In the genomic region with DNA sequence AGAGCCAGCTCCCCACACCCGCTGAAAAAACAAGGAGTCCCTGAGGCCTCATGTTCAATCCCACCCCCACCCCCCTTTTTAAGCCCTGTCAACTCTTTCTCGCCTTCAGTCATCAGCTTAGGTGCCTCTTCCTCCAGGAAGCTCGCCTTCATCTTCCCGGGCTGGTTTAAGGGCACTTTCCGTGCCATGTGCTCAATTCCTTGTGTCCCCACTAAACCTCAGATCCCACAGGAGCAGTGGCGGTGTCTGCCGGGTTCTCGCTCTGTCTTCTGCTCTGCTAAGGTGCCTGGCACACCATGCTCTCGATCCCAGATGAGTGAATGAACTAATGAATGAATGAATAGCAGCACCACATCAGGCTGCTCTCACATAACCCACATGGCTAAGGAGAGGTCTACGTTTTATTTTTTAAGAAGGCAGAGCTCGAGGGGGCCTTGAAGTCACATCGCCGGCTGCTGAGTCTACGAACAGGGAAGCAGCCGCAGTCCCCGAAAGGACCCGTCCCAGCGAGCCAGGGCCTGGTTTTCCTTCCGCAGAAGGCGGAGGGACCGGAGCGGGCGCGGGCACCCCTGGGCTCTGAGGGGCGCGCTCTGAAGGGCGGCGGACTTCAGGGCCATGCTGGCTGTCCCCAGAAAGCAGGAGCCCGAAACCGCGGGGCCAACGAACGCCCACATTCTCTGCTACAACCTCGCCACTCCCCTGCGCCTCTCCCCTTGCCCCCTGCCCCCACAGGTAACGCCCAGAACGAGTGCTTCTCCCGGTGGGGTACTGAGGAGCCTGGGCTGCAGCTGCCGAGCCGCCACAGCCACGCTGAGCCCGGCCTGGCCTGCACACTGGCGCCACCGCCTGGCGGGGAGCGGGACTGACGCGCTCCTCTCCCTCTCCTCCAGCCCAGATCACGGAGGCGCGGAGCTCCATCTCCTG, we compare ENCODE assay signal across 9 cellular contexts.
A peak's percentile ranks its signal among the peaks of the same experiment; 100 is the strongest.
DNase-seq lines count a peak whose midpoint lies in the region; ATAC-seq, FAIRE-seq and TF ChIP-seq lines count a peak whose summit lies in the region.
"Had no signal": no experiment of that assay in that cellular context is flagged by ENCODE, and none has a peak within 500 bp of the region (broad histone marks: within the 10 kb centered on the region; RNA-seq: fewer than 3 reads in every experiment).

No MANE protein-coding gene starts in this region.

- TF ChIP-seq CTCF in omental fat pad (IDR thresholded peaks at IDR 0.05) (peak in 1 of 3 donors; percentile 68), suprapubic skin (IDR thresholded peaks at IDR 0.05) (peak; percentile 28 to 100)

- peaks cover 4% of the 10 kb centered on the region for H3K4me1 ChIP-seq in suprapubic skin

- peaks cover 27% of the 10 kb centered on the region for H3K27me3 ChIP-seq in suprapubic skin

- H3K27ac ChIP-seq in suprapubic skin = no peak overlapping the region

- ATAC-seq in GM21423 (IDR thresholded peaks at IDR 0.05; ENCODE audit: unreplicated experiment) = peak; percentile 93
- ATAC-seq in omental fat pad (ENCODE audit: low FRiP score) = peak; percentile 91

- FAIRE-seq in RCC 7860 (lab: Jason Lieb, UNC) = no peak
- FAIRE-seq: islet of Langerhans had no signal

- peak overlapping the region; percentile 43 for H3K4me3 ChIP-seq in suprapubic skin

- TF ChIP-seq EP300 in suprapubic skin (IDR thresholded peaks at IDR 0.05) = no peak

- WGBS in suprapubic skin = 20% methylated on average over 35 of the region's 51 CpGs

- no peak for TF ChIP-seq POLR2A in suprapubic skin (IDR thresholded peaks at IDR 0.05)

- no peaks in the 10 kb centered on the region for H3K9me3 ChIP-seq in suprapubic skin

- no peaks in the 10 kb centered on the region for H3K36me3 ChIP-seq in suprapubic skin

- DNase-seq in DMS114 treated with DMSO at 0.1 percent for 48 hours (lab: John Stamatoyannopoulos, UW; ENCODE audit: unreplicated experiment) (peak; percentile 46), HUDEP-2 (lab: John Stamatoyannopoulos, UW; ENCODE audit: unreplicated experiment in 76 of 76) (peak in 53 of 76 experiments; percentile 1 to 69 (median 33)), RCC 7860 (ENCODE audit: low spot score) (peak; percentile 31), activated gamma-delta T cell treated with Interleukin-2 at 50 U/mL for 16 hours (peak; percentile 68), glomerular visceral epithelial cell (ENCODE audit: extremely low spot score) (peak; percentile 68), omental fat pad (ENCODE audit: low spot score) (peak; percentile 50), suprapubic skin (ENCODE audit: low spot score in 2 of 2) (peak in 1 of 2 donors; percentile 70)
